ENCODE assay signal across 18 cellular contexts in the genomic region with DNA sequence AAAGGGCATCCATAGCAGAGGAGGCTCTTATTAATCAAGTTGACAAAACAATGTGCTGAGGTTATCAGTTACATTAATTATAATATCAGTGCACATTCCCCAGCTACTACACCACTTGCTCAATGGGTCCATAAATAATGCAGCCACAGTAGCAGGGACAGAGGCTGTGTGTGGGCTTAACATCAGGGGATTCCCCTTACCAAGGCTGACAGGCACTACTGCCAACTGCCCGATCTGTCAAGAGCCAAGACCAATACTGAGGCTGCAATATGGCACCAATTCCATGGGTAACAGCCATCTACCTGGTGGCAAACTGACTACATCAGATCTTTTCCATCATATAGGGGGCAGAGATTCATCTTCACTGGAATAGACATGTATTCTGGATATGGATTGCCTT.
"Had no signal": no experiment of that assay in that cellular context is flagged by ENCODE, and none has a peak within 500 bp of the region (broad histone marks: within the 10 kb centered on the region; RNA-seq: fewer than 3 reads in every experiment).

No MANE protein-coding gene starts in this region.

- DNase-seq: erythroblast; foreskin keratinocyte; kidney; left colon; mammary epithelial cell; mucosa of descending colon; naive thymus-derived CD8-positive, alpha-beta T cell; posterior cingulate gyrus; right cardiac atrium; small intestine; stimulated activated CD4-positive, alpha-beta T cell treated with anti-CD3 and anti-CD28 coated beads, Interleukin-12 subunit alpha, Interleukin-12 subunit beta, amount 100 ng/mL, for 4 hours; tibial artery; upper lobe of left lung; uterus had no signal

- ATAC-seq: foreskin keratinocyte, left colon, mucosa of descending colon had no signal

- H3K27me3 Mint-ChIP-seq: dendritic cell treated with granulocyte-macrophage colony-stimulating factor and Interleukin-4, amounts not matched to agents 40 ng/mL and 50 ng/mL, for 4 days; naive thymus-derived CD8-positive, alpha-beta T cell; stimulated activated naive CD8-positive, alpha-beta T cell treated with anti-CD3 and anti-CD28 coated beads, Interleukin-15, Interleukin-2, amounts not matched to agents 100 ng/mL and 50 ng/mL, for 24 hours had no signal

- H3K4me1 ChIP-seq: foreskin keratinocyte, tibial artery, upper lobe of left lung, uterus had no signal

- H3K27me3 ChIP-seq: foreskin keratinocyte, tibial artery, upper lobe of left lung, uterus had no signal

- H3K4me3 Mint-ChIP-seq: dendritic cell treated with granulocyte-macrophage colony-stimulating factor and Interleukin-4, amounts not matched to agents 40 ng/mL and 50 ng/mL, for 4 days; neural crest cell; stimulated activated naive CD8-positive, alpha-beta T cell treated with anti-CD3 and anti-CD28 coated beads, Interleukin-15, Interleukin-2, amounts not matched to agents 100 ng/mL and 50 ng/mL, for 24 hours had no signal

- H3K4me3 ChIP-seq: mucosa of descending colon, tibial artery, upper lobe of left lung, uterus had no signal

- H3K4me1 Mint-ChIP-seq: neural crest cell had no signal

- FAIRE-seq: endothelial cell of umbilical vein, kidney, small intestine had no signal

- H3K9me3 ChIP-seq: tibial artery, uterus had no signal

- H3K36me3 ChIP-seq: uterus had no signal

- H3K27ac Mint-ChIP-seq: dendritic cell treated with granulocyte-macrophage colony-stimulating factor and Interleukin-4, amounts not matched to agents 40 ng/mL and 50 ng/mL, for 4 days; stimulated activated naive CD8-positive, alpha-beta T cell treated with anti-CD3 and anti-CD28 coated beads, Interleukin-15, Interleukin-2, amounts not matched to agents 100 ng/mL and 50 ng/mL, for 24 hours had no signal

- H3K27ac ChIP-seq: foreskin keratinocyte, tibial artery, upper lobe of left lung, uterus had no signal
